ENCODE assay signal across 1 cellular context in genomic region chr11:10302294-10302743, GRCh38.
TF ChIP-seq lines count a peak whose summit lies in the region.

No MANE protein-coding gene starts in this region.

TF ChIP-seq in GM23338, 12 proteins besides CTCF, POLR2A, EP300 and RAD21 (continued from another document):
- TF ChIP-seq ZNF462 (CRISPR knock-in tag; IDR thresholded peaks at IDR 0.05) (no peak), ZNF114 (CRISPR knock-in tag; IDR thresholded peaks at IDR 0.05) (no peak), ZNF331 (CRISPR knock-in tag; IDR thresholded peaks at IDR 0.05; ENCODE audit: low read depth) (no peak), EZH2 (IDR thresholded peaks at IDR 0.05; ENCODE audit: low read depth, unreplicated experiment) (no peak), STAT1 (IDR thresholded peaks at IDR 0.05; ENCODE audit: unreplicated experiment) (no peak), ETS1 (IDR thresholded peaks at IDR 0.05) (no peak)
